ENCODE assay signal across 1 cellular context in the genomic region with DNA sequence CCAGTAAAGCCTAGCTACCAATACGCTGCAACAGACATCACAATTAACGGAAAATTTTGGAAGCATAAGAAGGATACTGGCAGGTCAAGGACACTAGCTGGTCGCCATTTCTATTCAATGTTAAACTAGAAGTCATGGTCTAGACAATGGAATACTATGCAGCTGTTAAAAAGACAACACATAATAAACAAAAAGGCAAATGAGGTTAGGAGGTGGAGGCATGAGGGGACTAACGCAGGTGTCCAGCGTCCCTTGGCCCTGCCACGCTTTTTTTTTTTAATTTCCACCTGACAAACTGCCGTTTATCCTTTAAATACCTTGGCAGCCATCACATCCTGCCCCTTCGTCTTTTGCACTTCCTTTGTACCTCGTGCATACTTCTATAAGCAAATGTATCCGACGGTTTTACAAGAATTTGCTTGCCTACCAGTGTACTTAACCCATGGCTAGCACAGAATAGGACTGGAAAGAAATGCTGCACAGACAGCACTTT.
TF ChIP-seq lines count a peak whose summit lies in the region.

No MANE protein-coding gene starts in this region.

TF ChIP-seq in IMR-90, 13 proteins besides CTCF, POLR2A, EP300 and RAD21 (continued from another document):
- TF ChIP-seq, protein P1, sequence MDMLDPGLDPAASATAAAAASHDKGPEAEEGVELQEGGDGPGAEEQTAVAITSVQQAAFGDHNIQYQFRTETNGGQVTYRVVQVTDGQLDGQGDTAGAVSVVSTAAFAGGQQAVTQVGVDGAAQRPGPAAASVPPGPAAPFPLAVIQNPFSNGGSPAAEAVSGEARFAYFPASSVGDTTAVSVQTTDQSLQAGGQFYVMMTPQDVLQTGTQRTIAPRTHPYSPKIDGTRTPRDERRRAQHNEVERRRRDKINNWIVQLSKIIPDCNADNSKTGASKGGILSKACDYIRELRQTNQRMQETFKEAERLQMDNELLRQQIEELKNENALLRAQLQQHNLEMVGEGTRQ (IDR thresholded peaks at IDR 0.05; ENCODE audit: low read depth, low read length), result no peak
- no peak for TF ChIP-seq MXI1 (IDR thresholded peaks at IDR 0.05; ENCODE audit: borderline replicate concordance, low read depth, low read length)
- no peak for TF ChIP-seq CHD1 (IDR thresholded peaks at IDR 0.05; ENCODE audit: low read depth, low read length)
- TF ChIP-seq CEBPB (IDR thresholded peaks at IDR 0.05; ENCODE audit: low read depth, low read length), result no peak
- no peak for TF ChIP-seq SMC3 (IDR thresholded peaks at IDR 0.05; ENCODE audit: low read depth, low read length)
- no peak for TF ChIP-seq RCOR1 (IDR thresholded peaks at IDR 0.05; ENCODE audit: insufficient replicate concordance, low read length)
- no peak for TF ChIP-seq NFE2L2 (IDR thresholded peaks at IDR 0.05; ENCODE audit: low read depth, low read length)
